26 cellular contexts compared by ENCODE assay signal in the genomic region with DNA sequence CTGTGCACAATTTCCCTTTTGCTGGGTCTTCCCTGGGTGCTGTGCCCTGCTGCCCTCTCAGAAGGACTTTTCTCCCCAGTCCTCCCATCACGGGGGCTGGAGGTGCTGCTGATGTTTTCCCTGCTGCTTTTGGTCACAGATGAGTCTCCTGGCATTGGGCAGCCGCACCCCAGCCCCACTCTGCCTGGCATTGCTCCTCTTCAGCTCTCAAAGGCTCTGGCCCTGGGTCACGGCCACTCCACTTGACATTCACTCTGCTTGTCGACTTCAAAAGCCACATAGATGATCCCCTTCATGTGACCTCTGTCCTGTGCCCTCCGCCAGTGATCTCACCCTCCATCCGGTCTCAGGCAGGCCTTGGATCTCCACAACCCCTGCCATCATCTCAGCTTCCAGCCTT. TPM values are rescaled to one million over a fixed set of nuclear protein-coding genes. Genes with fewer than 3 reads are reported as not detected.
DNase-seq lines count a peak whose midpoint lies in the region; ATAC-seq, FAIRE-seq and TF ChIP-seq lines count a peak whose summit lies in the region.
"Had no signal": no experiment of that assay in that cellular context is flagged by ENCODE, and none has a peak within 500 bp of the region (broad histone marks: within the 10 kb centered on the region; RNA-seq: fewer than 3 reads in every experiment).

No MANE protein-coding gene starts in this region.

- TF ChIP-seq RAD21 in HepG2 (CRISPR knock-in tag; IDR thresholded peaks at IDR 0.05), result no peak

- H2BK120ac ChIP-seq in mesenchymal stem cell (ENCODE audit: low read depth, low read length), result peak overlapping the region; percentile 98

- BruUV-seq in HepG2 (replicated peaks; lab: Mats Ljungman, UMichigan), result no TSS peak

- ATAC-seq in HepG2 (peak; percentile 52; the same call in 2 of the 3 replicates), right lobe of liver (no peak)
- ATAC-seq: A549, GM23338, HCT116 had no signal

- peak overlapping the region; percentile 95 for H4K8ac ChIP-seq in mesenchymal stem cell (ENCODE audit: low read length)

- H2BK15ac ChIP-seq in mesenchymal stem cell (ENCODE audit: low read depth, poor library complexity, severe bottlenecking), result peak overlapping the region; percentile 97

- no peak overlapping the region for H2AK5ac ChIP-seq in mesenchymal stem cell (ENCODE audit: low read length, severe bottlenecking)

- H3K14ac ChIP-seq in mesenchymal stem cell (ENCODE audit: low read length in 2 of 2), result peak overlapping the region in 1 of 2 experiments; percentile 62

- H3K4me1 ChIP-seq in HepG2 (ENCODE audit: insufficient read depth, low read length) (no peaks in the 10 kb centered on the region), right lobe of liver (no peaks in the 10 kb centered on the region), mesenchymal stem cell (ENCODE audit: control insufficient read depth, insufficient read depth, low read depth, low read length) (peaks cover 4% of the 10 kb centered on the region)
- H3K4me1 ChIP-seq: A549 had no signal

- FAIRE-seq in HepG2 (lab: Jason Lieb, UNC) (no peak), bronchial epithelial cell (lab: Jason Lieb, UNC) (peak; percentile 93)
- FAIRE-seq: A549, GM12891, GM18507 had no signal

- H3K36me3 ChIP-seq in HepG2 (replicated peaks in 1 of 2; ENCODE audit: control insufficient read depth in 1 of 2, insufficient read depth in 2 of 2, low read length in 2 of 2), result no peaks in the 10 kb centered on the region
- H3K36me3 ChIP-seq in right lobe of liver, result no peaks in the 10 kb centered on the region
- no peaks in the 10 kb centered on the region for H3K36me3 ChIP-seq in bronchial epithelial cell (ENCODE audit: control insufficient read depth, insufficient read depth, low read length)
- H3K36me3 ChIP-seq in mesenchymal stem cell (ENCODE audit: control insufficient read depth in 1 of 2, insufficient read depth in 2 of 2, low read depth in 1 of 2, low read length in 2 of 2), result no peaks in the 10 kb centered on the region

- H4K91ac ChIP-seq in mesenchymal stem cell (ENCODE audit: low read length), result peak overlapping the region; percentile 100

- H3K79me1 ChIP-seq in mesenchymal stem cell (replicated peaks; ENCODE audit: low read length, poor library complexity, severe bottlenecking), result no peaks in the 10 kb centered on the region

- no peak for DNase-seq in HepG2 (ENCODE audit: low spot score)
- no peak for DNase-seq in right lobe of liver
- no peak for DNase-seq in bronchial epithelial cell (ENCODE audit: low read depth)
- DNase-seq in mesenchymal stem cell, result no peak
- no peak for DNase-seq in activated gamma-delta T cell treated with Interleukin-2 at 50 U/mL for 16 hours
- no peak for DNase-seq in NCI-H2107 (lab: John Stamatoyannopoulos, UW)
- DNase-seq in HPDE6-E6E7 (ENCODE audit: extremely low spot score), result no peak
- DNase-seq: 8988T; ACHN; C1 segment of cervical spinal cord; Calu3; CD4-positive, alpha-beta memory T cell; COR-L47; DMS53; DMS79 treated with DMSO at 0.1 percent for 48 hours; GF-D8; H9 had no signal

- no peak overlapping the region for H2BK5ac ChIP-seq in mesenchymal stem cell (ENCODE audit: low read depth, low read length, poor library complexity, severe bottlenecking)

- H4K20me1 ChIP-seq in HepG2 (ENCODE audit: insufficient read depth, low read length), result no peaks in the 10 kb centered on the region

- no peak overlapping the region for H3K9ac ChIP-seq in HepG2 (ENCODE audit: insufficient read depth, low read depth, low read length)
- no peak overlapping the region for H3K9ac ChIP-seq in mesenchymal stem cell (ENCODE audit: low read length)

- POLR2A ChIA-PET in HepG2 (lab: Yijun Ruan, JAX), result no interaction called here

- 3% methylated on average over 6 of the region's 6 CpGs for WGBS in HepG2 (ENCODE audit: low lambda C conversion rate)
- WGBS in right lobe of liver (ENCODE audit: insufficient coverage, low coverage, low lambda C conversion rate, missing lambda C conversion rate), result 62% methylated on average over 6 of the region's 6 CpGs
- WGBS in mesenchymal stem cell, result 86% methylated on average over 6 of the region's 6 CpGs

- H3K4me3 ChIP-seq in HepG2 (replicated peaks in 1 of 3; ENCODE audit: insufficient read depth in 1 of 3, low read depth in 2 of 3, low read length in 3 of 3) (no peak overlapping the region), right lobe of liver (no peak overlapping the region), bronchial epithelial cell (ENCODE audit: low read depth, low read length) (no peak overlapping the region), mesenchymal stem cell (ENCODE audit: insufficient read depth in 1 of 2, low read depth in 1 of 2, low read length in 2 of 2) (no peak overlapping the region)
- H3K4me3 ChIP-seq: A549, GM23338 had no signal

- peak overlapping the region; percentile 86 to 98 for H3K18ac ChIP-seq in mesenchymal stem cell (ENCODE audit: low read depth in 1 of 2, low read length in 2 of 2)

- H2BK12ac ChIP-seq in mesenchymal stem cell (ENCODE audit: low read length in 2 of 2), result peak overlapping the region; percentile 40 to 96

- in situ Hi-C loops in HepG2 (cut with HindIII; ENCODE audit: extremely low pct_ligation_motif_present, low pct_unique_long_range_greater_than_20kb), result no loop called here

- H3K4me2 ChIP-seq in HepG2 (ENCODE audit: low read depth, low read length) (no peak overlapping the region), mesenchymal stem cell (ENCODE audit: low read length, poor library complexity, severe bottlenecking) (no peak overlapping the region)
- H3K4me2 ChIP-seq: A549, GM23338 had no signal

- H3K27me3 ChIP-seq in HepG2 (ENCODE audit: control insufficient read depth in 1 of 2, insufficient read depth in 2 of 2, low read length in 2 of 2) (peaks cover 0 to 26% of the 10 kb centered on the region in 2 experiments; a peak in 3 of 5 replicates), right lobe of liver (no peaks in the 10 kb centered on the region), bronchial epithelial cell (ENCODE audit: control insufficient read depth, insufficient read depth, low read length) (peaks cover 4% of the 10 kb centered on the region), mesenchymal stem cell (ENCODE audit: control insufficient read depth in 1 of 2, insufficient read depth in 1 of 2, low read length in 2 of 2) (peaks cover 13 to 89% of the 10 kb centered on the region in 2 experiments)

- H2AFZ ChIP-seq in HepG2 (ENCODE audit: low read length), result no peak overlapping the region
- no peak overlapping the region for H2AFZ ChIP-seq in mesenchymal stem cell (ENCODE audit: low read depth, low read length)
- H2AFZ ChIP-seq: GM23338 had no signal

- intact Hi-C loops in HepG2 (cut with micrococcal nuclease; ENCODE audit: unreplicated experiment), result no loop called here
- intact Hi-C loops in right lobe of liver (cut with DNase I), result no loop called here

- peak overlapping the region in 1 of 2 experiments; percentile 49 for H3K23ac ChIP-seq in mesenchymal stem cell (ENCODE audit: low read length in 2 of 2)

- H3K79me2 ChIP-seq in HepG2 (ENCODE audit: insufficient read depth, low read length), result no peaks in the 10 kb centered on the region

- TF ChIP-seq CTCF in HepG2 (CRISPR knock-in tag; IDR thresholded peaks at IDR 0.05), result no peak
- TF ChIP-seq CTCF in right lobe of liver (IDR thresholded peaks at IDR 0.05), result no peak
- no peak for TF ChIP-seq CTCF in bronchial epithelial cell (IDR thresholded peaks at IDR 0.05; ENCODE audit: insufficient read depth, low read length, severe bottlenecking)

- H3K27ac ChIP-seq in HepG2 (ENCODE audit: extremely low read length, insufficient read depth, low read length), result no peak overlapping the region
- no peak overlapping the region for H3K27ac ChIP-seq in right lobe of liver
- H3K27ac ChIP-seq in mesenchymal stem cell (ENCODE audit: low read length, poor library complexity, severe bottlenecking), result no peak overlapping the region
- H3K27ac ChIP-seq: A549 had no signal

- H3K4ac ChIP-seq in mesenchymal stem cell (ENCODE audit: low read depth in 1 of 2, low read length in 2 of 2), result peak overlapping the region; percentile 77 to 98

- H3K9me3 ChIP-seq in HepG2 (ENCODE audit: low read length) (no peaks in the 10 kb centered on the region), right lobe of liver (no peaks in the 10 kb centered on the region), mesenchymal stem cell (ENCODE audit: control insufficient read depth, low read length) (no peaks in the 10 kb centered on the region)
- H3K9me3 ChIP-seq: A549 had no signal

- TF ChIP-seq POLR2A in HepG2 (IDR thresholded peaks at IDR 0.05; ENCODE audit: insufficient read depth in 1 of 2, low read depth in 2 of 2, low read length in 2 of 2) (no peak), right lobe of liver (IDR thresholded peaks at IDR 0.05) (no peak)

- CTCF ChIA-PET in HepG2 (lab: Yijun Ruan, JAX; ENCODE audit: low intra/inter-chr PET ratio, low total read pairs), result no interaction called here

- TF ChIP-seq EP300 in HepG2 (IDR thresholded peaks at IDR 0.05; ENCODE audit: low read depth in 2 of 2, low read length in 2 of 2), result no peak
- TF ChIP-seq EP300 in HepG2 (CRISPR knock-in tag; IDR thresholded peaks at IDR 0.05; ENCODE audit: borderline replicate concordance), result no peak

RNA-seq across cellular contexts. Expression of a gene that starts 43.6 kb away (rescaled TPM):
- total RNA-seq in HepG2 (2016; rRNA removed; fragmentation: Illumina TruSeq; extraction: Trizol), result 0.02 and 0.06 TPM in 2 replicates
- total RNA-seq in HepG2 (2016; cell fraction: cytosol; rRNA removed; fragmentation: Illumina TruSeq; extraction: Trizol; ENCODE audit: low read depth), result not detected in 2 replicates
- total RNA-seq in HepG2 (2016; cell fraction: insoluble cytoplasmic fraction; rRNA removed; fragmentation: Illumina TruSeq; extraction: Trizol), result not detected in 2 replicates
- not detected in 2 replicates for total RNA-seq in HepG2 (2016; cell fraction: membrane; rRNA removed; fragmentation: Illumina TruSeq; extraction: Trizol)
- total RNA-seq in HepG2 (2016; cell fraction: nucleus; rRNA removed; fragmentation: Illumina TruSeq; extraction: Trizol), result not detected in 2 replicates
- polyA plus RNA-seq in HepG2 (2011; rRNA removed), result 0.03 and 0.04 TPM in 2 replicates
- polyA plus RNA-seq in HepG2 (2011; cell fraction: cytosol; rRNA removed), result 0.03 TPM in 1 of 2 replicates, not detected in the other
- 0.07 TPM in 1 of 2 replicates, not detected in the other for polyA plus RNA-seq in HepG2 (2011; cell fraction: nucleus; rRNA removed)
- polyA plus RNA-seq in HepG2 (2012), result not detected in 2 replicates
- 0.09 TPM in 1 of 2 replicates, not detected in the other for polyA plus RNA-seq in HepG2 (2016; cell fraction: cytosol; fragmentation: Illumina TruSeq; extraction: Trizol; ENCODE audit: low read depth)
- polyA plus RNA-seq in HepG2 (2016; cell fraction: insoluble cytoplasmic fraction; fragmentation: Illumina TruSeq; extraction: Trizol; ENCODE audit: low read depth), result not detected in 2 replicates
- polyA plus RNA-seq in HepG2 (2016; cell fraction: membrane; fragmentation: Illumina TruSeq; extraction: Trizol; ENCODE audit: low read depth), result not detected in 2 replicates
- polyA plus RNA-seq in HepG2 (2016; cell fraction: nucleus; fragmentation: Illumina TruSeq; extraction: Trizol; ENCODE audit: insufficient read depth, low read depth), result not detected in 2 replicates
- polyA minus RNA-seq in HepG2 (2011; rRNA and poly(A)+ RNA removed; ENCODE audit: low replicate concordance), result 0.72 TPM in 1 of 2 replicates, not detected in the other
- not detected in 2 replicates for polyA minus RNA-seq in HepG2 (2011; cell fraction: cytosol; rRNA and poly(A)+ RNA removed)
- 0.12 and 0.13 TPM in 2 replicates for polyA minus RNA-seq in HepG2 (2011; cell fraction: nucleus; rRNA and poly(A)+ RNA removed)
- total RNA-seq in right lobe of liver, result 10 to 100 TPM in 2 of 6 experiments, 1 to 10 TPM in 4; 2.0 to 18.0 (median 4.2) TPM
- 65.8 and 162 TPM in 2 replicates for total RNA-seq in bronchial epithelial cell
- polyA plus RNA-seq in mesenchymal stem cell (2013, experiment 1 of 2), result 11.4 TPM
- polyA plus RNA-seq in mesenchymal stem cell (2013, experiment 2 of 2), result 11.5 TPM
- total RNA-seq: Calu3, Daoy, G401, GM23338, H4, H9 had no signal
- polyA plus RNA-seq: BJ, GM23338 had no signal
